9 cellular contexts compared by ENCODE assay signal in the genomic region with DNA sequence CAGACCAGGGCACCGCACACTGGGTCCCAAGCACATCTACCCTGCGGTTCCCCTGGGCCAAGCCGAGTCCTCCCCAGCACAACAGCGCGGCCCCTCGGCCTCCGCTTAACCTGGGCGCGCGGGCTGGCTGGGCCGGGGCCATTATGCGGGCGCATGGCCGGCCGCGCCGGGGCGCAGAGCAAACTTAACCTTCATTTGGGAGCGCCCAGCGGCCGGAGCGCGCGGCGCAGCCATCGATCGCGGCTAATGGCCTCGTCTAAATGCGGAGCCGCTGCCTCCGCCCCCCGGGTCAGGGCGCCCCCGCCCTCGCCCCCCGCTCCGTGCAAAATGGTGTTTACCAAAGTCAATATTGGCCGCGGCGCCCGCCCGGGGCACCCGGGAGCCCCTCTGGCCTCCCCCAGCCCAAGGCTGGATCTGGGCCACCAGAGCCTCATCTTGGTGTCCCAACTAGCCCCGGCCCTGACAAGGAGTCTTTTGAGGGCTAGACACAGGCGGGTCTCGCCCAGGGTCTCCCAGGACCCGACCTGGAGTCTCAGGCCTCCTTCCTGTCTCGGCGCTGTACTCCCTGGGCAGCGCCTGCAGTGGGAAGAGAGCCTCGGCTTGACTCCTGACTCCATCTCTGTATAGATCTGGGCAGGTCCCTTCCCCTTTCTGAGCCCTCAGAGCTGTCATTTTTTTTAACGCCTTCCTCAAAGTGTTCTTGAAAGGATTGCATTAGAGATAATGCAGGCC.
DNase-seq lines count a peak whose midpoint lies in the region; ATAC-seq and TF ChIP-seq lines count a peak whose summit lies in the region.
"Had no signal": no experiment of that assay in that cellular context is flagged by ENCODE, and none has a peak within 500 bp of the region (broad histone marks: within the 10 kb centered on the region; RNA-seq: fewer than 3 reads in every experiment).

No MANE protein-coding gene starts in this region.

- H3K27ac ChIP-seq in colonic mucosa (no peak overlapping the region), mesodermal cell (ENCODE audit: low read depth, low read length, severe bottlenecking) (no peak overlapping the region), sigmoid colon (no peak overlapping the region)

- peak overlapping the region in 1 of 2 donors; percentile 53 for H3K9ac ChIP-seq in colonic mucosa (ENCODE audit: low read depth in 2 of 2, low read length in 2 of 2)

- no peaks in the 10 kb centered on the region for H3K36me3 Mint-ChIP-seq in activated naive CD4-positive, alpha-beta T cell treated with anti-CD3 and anti-CD28 coated beads, Interleukin-2, amount 50 U/mL, for 72 hours
- H3K36me3 Mint-ChIP-seq: CD8-positive, alpha-beta memory T cell had no signal

- no peak for TF ChIP-seq CTCF in colonic mucosa (IDR thresholded peaks at IDR 0.05)
- peak in 1 of 4 experiments; percentile 12 for TF ChIP-seq CTCF in sigmoid colon (IDR thresholded peaks at IDR 0.05)

- H3K4me3 ChIP-seq in colonic mucosa (no peak overlapping the region), mesodermal cell (ENCODE audit: extremely low read depth, insufficient read depth, low read length, poor library complexity, severe bottlenecking) (peak overlapping the region; percentile 11), sigmoid colon (peak overlapping the region in 1 of 4 donors; percentile 2)

- TF ChIP-seq POLR2A in sigmoid colon (IDR thresholded peaks at IDR 0.05): no peak

- TF ChIP-seq EP300 in sigmoid colon (IDR thresholded peaks at IDR 0.05): no peak

- intact Hi-C loops in colonic mucosa (cut with DNase I) (no loop called here), sigmoid colon (cut with DNase I) (loop anchor here (5.0 kb wide), 1 partner anchor 293 kb away; no protein-coding TSS in a partner anchor)

- 2 to 9% methylated on average over 25 to 46 of the region's 53 CpGs for WGBS in mesodermal cell (ENCODE audit: insufficient coverage in 2 of 2), 2 experiments
- 16 to 45% methylated on average over 53 of the region's 53 CpGs for WGBS in sigmoid colon, 2 donors

- no peak for ATAC-seq in activated naive CD4-positive, alpha-beta T cell treated with anti-CD3 and anti-CD28 coated beads, Interleukin-2, amount 50 U/mL, for 72 hours

- no peaks in the 10 kb centered on the region for H3K9me3 ChIP-seq in colonic mucosa
- no peaks in the 10 kb centered on the region for H3K9me3 ChIP-seq in mesodermal cell (ENCODE audit: control insufficient read depth, low read length)
- no peaks in the 10 kb centered on the region for H3K9me3 ChIP-seq in sigmoid colon

- DNase-seq in COLO668 (lab: John Stamatoyannopoulos, UW; ENCODE audit: unreplicated experiment): peak; percentile 73
- peak; percentile 7 for DNase-seq in MV-4-11 (lab: John Stamatoyannopoulos, UW)
- DNase-seq in colonic mucosa: peak; percentile 32
- DNase-seq in hypothalamus (lab: John Stamatoyannopoulos, UW): no peak
- no peak for DNase-seq in activated naive CD4-positive, alpha-beta T cell treated with anti-CD3 and anti-CD28 coated beads, Interleukin-2, amount 50 U/mL, for 72 hours (ENCODE audit: low spot score in 2 of 2)
- no peak for DNase-seq in 8988T
- DNase-seq in sigmoid colon: no peak
- DNase-seq: CD8-positive, alpha-beta memory T cell had no signal

- H3K27ac Mint-ChIP-seq in activated naive CD4-positive, alpha-beta T cell treated with anti-CD3 and anti-CD28 coated beads, Interleukin-2, amount 50 U/mL, for 72 hours: no peak overlapping the region
- H3K27ac Mint-ChIP-seq: CD8-positive, alpha-beta memory T cell had no signal

- peaks cover 21% of the 10 kb centered on the region for H3K4me1 ChIP-seq in colonic mucosa
- H3K4me1 ChIP-seq in mesodermal cell (ENCODE audit: control insufficient read depth, insufficient read depth, low read length, poor library complexity, severe bottlenecking): peaks cover 11% of the 10 kb centered on the region
- H3K4me1 ChIP-seq in sigmoid colon: peaks cover 0 to 18% (median 14%) of the 10 kb centered on the region in 4 donors

- H3K27me3 ChIP-seq in colonic mucosa: peaks cover 16% of the 10 kb centered on the region
- H3K27me3 ChIP-seq in sigmoid colon: peaks cover 14 to 58% (median 35%) of the 10 kb centered on the region in 3 donors

- no peaks in the 10 kb centered on the region for H3K36me3 ChIP-seq in colonic mucosa
- no peaks in the 10 kb centered on the region for H3K36me3 ChIP-seq in mesodermal cell (ENCODE audit: control insufficient read depth, insufficient read depth, low read length)
- H3K36me3 ChIP-seq in sigmoid colon: no peaks in the 10 kb centered on the region

- no peaks in the 10 kb centered on the region for H3K9me3 Mint-ChIP-seq in activated naive CD4-positive, alpha-beta T cell treated with anti-CD3 and anti-CD28 coated beads, Interleukin-2, amount 50 U/mL, for 72 hours
- H3K9me3 Mint-ChIP-seq: CD8-positive, alpha-beta memory T cell had no signal

Comparison
In these comparisons a context has a peak if more than half of its experiments do, and no peak if none do; other contexts are left out.
1. DNase-seq: peak in COLO668 (single experiment), MV-4-11 (single experiment) and colonic mucosa (single experiment); none in hypothalamus (0 of 51), activated naive CD4-positive, alpha-beta T cell treated with anti-CD3 and anti-CD28 coated beads, Interleukin-2, amount 50 U/mL, for 72 hours (0 of 2), 8988T (single experiment) and sigmoid colon (single experiment).